2 cellular contexts compared by ENCODE assay signal in the genomic region with DNA sequence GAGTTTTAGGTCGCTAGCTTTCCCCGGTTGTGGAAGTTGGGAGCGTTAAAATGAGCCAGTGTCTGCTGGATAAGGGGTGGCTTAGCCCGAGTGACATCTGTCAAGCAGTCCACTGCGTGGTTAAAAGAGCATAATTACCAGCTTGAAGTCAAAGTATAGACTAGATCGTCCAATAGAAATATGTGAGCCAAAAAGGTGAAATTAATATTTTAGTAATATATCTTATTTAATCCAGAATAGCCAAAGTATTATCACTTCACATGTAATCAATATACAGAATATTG.
TF ChIP-seq lines count a peak whose summit lies in the region.

No MANE protein-coding gene starts in this region.

TF ChIP-seq in A549, 52 proteins besides CTCF, POLR2A, EP300 and RAD21:
- TF ChIP-seq SREBF2 (IDR thresholded peaks at IDR 0.05) (no peak), PHF8 (IDR thresholded peaks at IDR 0.05; ENCODE audit: borderline replicate concordance, low read depth) (no peak), HDAC2 (IDR thresholded peaks at IDR 0.05) (no peak), HOXB13 (CRISPR knock-in tag; IDR thresholded peaks at IDR 0.05; ENCODE audit: low read depth) (no peak), EHMT2 (IDR thresholded peaks at IDR 0.05; ENCODE audit: low read depth) (no peak), KDM1A (IDR thresholded peaks at IDR 0.05; ENCODE audit: low read depth) (no peak), SMC3 (IDR thresholded peaks at IDR 0.05) (no peak), RFX5 (IDR thresholded peaks at IDR 0.05) (no peak), POLR2AphosphoS2 (conservative IDR thresholded peaks at IDR 0.05; ENCODE audit: low read length) (no peak), ESRRA (IDR thresholded peaks at IDR 0.05; ENCODE audit: borderline replicate concordance, low read length) (no peak), GATA3 (IDR thresholded peaks at IDR 0.05; ENCODE audit: borderline replicate concordance) (no peak)

TF ChIP-seq in HEK293, 187 proteins besides CTCF, POLR2A, EP300 and RAD21:
- TF ChIP-seq ZNF24 (tag by site-specific recombination; IDR thresholded peaks at IDR 0.05) (no peak), HOXC10 (CRISPR knock-in tag; IDR thresholded peaks at IDR 0.05) (no peak), ZNF777 (tag by site-specific recombination; IDR thresholded peaks at IDR 0.05; ENCODE audit: borderline replicate concordance) (no peak), ZNF2 (tag by site-specific recombination; IDR thresholded peaks at IDR 0.05) (no peak), ZNF621 (tag by site-specific recombination; IDR thresholded peaks at IDR 0.05) (no peak), ZBTB44 (tag by site-specific recombination; IDR thresholded peaks at IDR 0.05) (no peak), PRDM10 (tag by site-specific recombination; IDR thresholded peaks at IDR 0.05) (no peak), ZNF654 (tag by site-specific recombination; IDR thresholded peaks at IDR 0.05; ENCODE audit: low read depth) (no peak)
- TF ChIP-seq, protein P1, sequence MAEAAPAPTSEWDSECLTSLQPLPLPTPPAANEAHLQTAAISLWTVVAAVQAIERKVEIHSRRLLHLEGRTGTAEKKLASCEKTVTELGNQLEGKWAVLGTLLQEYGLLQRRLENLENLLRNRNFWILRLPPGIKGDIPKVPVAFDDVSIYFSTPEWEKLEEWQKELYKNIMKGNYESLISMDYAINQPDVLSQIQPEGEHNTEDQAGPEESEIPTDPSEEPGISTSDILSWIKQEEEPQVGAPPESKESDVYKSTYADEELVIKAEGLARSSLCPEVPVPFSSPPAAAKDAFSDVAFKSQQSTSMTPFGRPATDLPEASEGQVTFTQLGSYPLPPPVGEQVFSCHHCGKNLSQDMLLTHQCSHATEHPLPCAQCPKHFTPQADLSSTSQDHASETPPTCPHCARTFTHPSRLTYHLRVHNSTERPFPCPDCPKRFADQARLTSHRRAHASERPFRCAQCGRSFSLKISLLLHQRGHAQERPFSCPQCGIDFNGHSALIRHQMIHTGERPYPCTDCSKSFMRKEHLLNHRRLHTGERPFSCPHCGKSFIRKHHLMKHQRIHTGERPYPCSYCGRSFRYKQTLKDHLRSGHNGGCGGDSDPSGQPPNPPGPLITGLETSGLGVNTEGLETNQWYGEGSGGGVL (tag by site-specific recombination; IDR thresholded peaks at IDR 0.05): no peak
